ENCODE assay signal across 8 cellular contexts in genomic region chr2:48315847-48316194, GRCh38. TPM values are rescaled to one million over a fixed set of nuclear protein-coding genes. Genes with fewer than 3 reads are reported as not detected.
DNase-seq lines count a peak whose midpoint lies in the region; ATAC-seq and TF ChIP-seq lines count a peak whose summit lies in the region.

No MANE protein-coding gene starts in this region.

- intact Hi-C loops in ascending aorta (cut with DNase I) = no loop called here

- H3K27ac ChIP-seq in RWPE1 = peak overlapping the region; percentile 98
- peak overlapping the region; percentile 96 to 98 for H3K27ac ChIP-seq in ascending aorta

- TF ChIP-seq CTCF in RWPE1 (conservative IDR thresholded peaks at IDR 0.05; ENCODE audit: low read depth) (no peak), ascending aorta (IDR thresholded peaks at IDR 0.05) (no peak)

- H3K36me3 ChIP-seq in ascending aorta = no peaks in the 10 kb centered on the region

- peak overlapping the region; percentile 63 to 79 for H3K4me3 ChIP-seq in ascending aorta

- peak; percentile 17 for ATAC-seq in HG03066 (IDR thresholded peaks at IDR 0.05; ENCODE audit: low read depth, unreplicated experiment)

- peak; percentile 43 for DNase-seq in SIG-M5 treated with dmso at 0.1 percent for 504 hours (lab: John Stamatoyannopoulos, UW; ENCODE audit: unreplicated experiment)
- DNase-seq in SIG-M5 (lab: John Stamatoyannopoulos, UW) = no peak
- peak; percentile 5 for DNase-seq in RWPE1 (ENCODE audit: low spot score)
- DNase-seq in ascending aorta (ENCODE audit: low spot score in 2 of 2) = no peak
- peak; percentile 69 for DNase-seq in left kidney (ENCODE audit: low read depth, low spot score)
- peak; percentile 14 for DNase-seq in stimulated activated CD8-positive, alpha-beta memory T cell treated with anti-CD3 and anti-CD28 coated beads, Interleukin-4, amount 100 ng/mL, for 24 hours (ENCODE audit: low read depth)
- no peak for DNase-seq in effector CD8-positive, alpha-beta T cell (lab: John Stamatoyannopoulos, UW)

- POLR2A ChIA-PET in RWPE1 (lab: Yijun Ruan, JAX; ENCODE audit: low non-redundant PET) = no interaction called here

- H3K27me3 ChIP-seq in ascending aorta = no peaks in the 10 kb centered on the region

- CTCF ChIA-PET in RWPE1 (lab: Yijun Ruan, JAX) = no interaction called here

- H3K9me3 ChIP-seq in ascending aorta = peaks cover 0 to 5% of the 10 kb centered on the region in 2 donors

- H3K4me1 ChIP-seq in ascending aorta = no peaks in the 10 kb centered on the region

RNA-seq across cellular contexts. Expression of gene FOXN2, which starts 1.3 kb away (rescaled TPM):
- total RNA-seq in ascending aorta = 10.6 TPM

Comparison
In these comparisons a context has a peak if more than half of its experiments do, and no peak if none do; other contexts are left out.
1. DNase-seq: peak in SIG-M5 treated with dmso at 0.1 percent for 504 hours (single experiment), RWPE1 (single experiment), left kidney (single experiment) and stimulated activated CD8-positive, alpha-beta memory T cell treated with anti-CD3 and anti-CD28 coated beads, Interleukin-4, amount 100 ng/mL, for 24 hours (single experiment); none in SIG-M5 (single experiment), ascending aorta (0 of 2) and effector CD8-positive, alpha-beta T cell (single experiment).